In the genomic region with DNA sequence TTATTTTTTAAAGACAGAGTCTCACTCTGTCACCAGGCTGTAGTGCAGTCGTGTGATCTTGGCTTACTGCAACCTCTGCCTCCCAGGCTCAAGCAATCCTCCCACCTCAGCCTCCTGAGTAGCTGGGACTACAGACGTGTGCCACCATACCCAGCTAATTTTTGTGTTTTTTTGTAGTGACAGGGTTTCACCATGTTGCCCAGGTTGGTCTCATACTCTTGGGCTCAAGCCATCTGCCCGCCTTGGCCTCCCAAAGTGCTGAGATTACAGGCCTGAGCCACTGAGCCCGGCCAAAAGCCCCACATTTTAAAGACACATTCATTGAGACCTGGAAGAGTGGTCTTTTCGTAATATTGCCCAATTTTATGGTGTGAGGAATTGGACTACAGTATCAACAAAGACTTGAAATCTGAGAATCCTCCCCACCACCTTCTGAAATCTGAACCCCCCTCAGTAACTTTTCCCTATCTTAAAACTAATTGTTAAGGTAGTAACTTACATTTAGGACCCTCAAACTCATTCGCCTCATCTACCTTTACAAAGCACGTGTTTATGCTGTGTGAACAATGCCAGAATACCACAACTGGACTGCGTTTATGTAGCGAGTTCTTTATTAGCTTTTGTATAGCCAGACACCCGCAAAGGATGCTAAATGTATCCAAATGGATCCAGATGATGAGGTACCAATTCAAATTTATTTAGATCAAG, we compare ENCODE assay signal across 10 cellular contexts. TPM values are rescaled to one million over a fixed set of nuclear protein-coding genes. Genes with fewer than 3 reads are reported as not detected.
A peak's percentile ranks its signal among the peaks of the same experiment; 100 is the strongest.
DNase-seq lines count a peak whose midpoint lies in the region; ATAC-seq and TF ChIP-seq lines count a peak whose summit lies in the region.
"Had no signal": no experiment of that assay in that cellular context is flagged by ENCODE, and none has a peak within 500 bp of the region (broad histone marks: within the 10 kb centered on the region; RNA-seq: fewer than 3 reads in every experiment).

No MANE protein-coding gene starts in this region.

- H3K18ac ChIP-seq in mesenchymal stem cell (ENCODE audit: low read depth in 1 of 2, low read length in 2 of 2) = no peak overlapping the region

- no peaks in the 10 kb centered on the region for H3K79me1 ChIP-seq in mesenchymal stem cell (replicated peaks; ENCODE audit: low read length, poor library complexity, severe bottlenecking)

- H2BK15ac ChIP-seq in mesenchymal stem cell (ENCODE audit: low read depth, poor library complexity, severe bottlenecking) = no peak overlapping the region

- H3K4me2 ChIP-seq in mesenchymal stem cell (ENCODE audit: low read length, poor library complexity, severe bottlenecking) = peak overlapping the region; percentile 8

- H3K9me3 ChIP-seq in HUES6 (ENCODE audit: control insufficient read depth, insufficient read depth, low read depth, low read length) (no peaks in the 10 kb centered on the region), duodenal mucosa (ENCODE audit: control insufficient read depth in 1 of 2, low read length in 2 of 2) (no peaks in the 10 kb centered on the region), mesenchymal stem cell (ENCODE audit: control insufficient read depth, low read length) (no peaks in the 10 kb centered on the region), A673 (ENCODE audit: low read depth, low read length, poor library complexity, severe bottlenecking) (no peaks in the 10 kb centered on the region)

- DNase-seq in mesenchymal stem cell = peak; percentile 11
- peak in 1 of 49 donors; percentile 18 for DNase-seq in substantia nigra (lab: John Stamatoyannopoulos, UW)
- no peak for DNase-seq in A673 (ENCODE audit: low spot score)
- DNase-seq in activated CD4-positive, alpha-beta T cell treated with anti-CD3 and anti-CD28 coated beads, Interleukin-2, amount 50 U/mL, for 48 hours = no peak
- no peak for DNase-seq in DMS79 (lab: John Stamatoyannopoulos, UW)
- DNase-seq: COR-L47 had no signal

- peak overlapping the region; percentile 77 for H3K4me3 ChIP-seq in HUES6 (ENCODE audit: low read depth, low read length)
- H3K4me3 ChIP-seq in duodenal mucosa (ENCODE audit: low read depth in 1 of 2, low read length in 2 of 2) = peak overlapping the region; percentile 1 to 83
- H3K4me3 ChIP-seq in mesenchymal stem cell (ENCODE audit: insufficient read depth in 1 of 2, low read depth in 1 of 2, low read length in 2 of 2) = peak overlapping the region in 1 of 2 experiments; percentile 92
- no peak overlapping the region for H3K4me3 ChIP-seq in A673 (ENCODE audit: low read depth, low read length, poor library complexity, severe bottlenecking)
- H3K4me3 ChIP-seq: cardiac muscle cell had no signal

- CTCF ChIA-PET in A673 (lab: Charles Lee) = interaction anchor here (1.1 kb wide), 1 partner anchor 8 kb away, joined by 4 read pairs; no protein-coding TSS in a partner anchor

- H2BK5ac ChIP-seq in mesenchymal stem cell (ENCODE audit: low read depth, low read length, poor library complexity, severe bottlenecking) = no peak overlapping the region

- no peak overlapping the region for H2BK120ac ChIP-seq in mesenchymal stem cell (ENCODE audit: low read depth, low read length)

- H2BK12ac ChIP-seq in mesenchymal stem cell (ENCODE audit: low read length in 2 of 2) = no peak overlapping the region

- intact Hi-C loops in A673 (cut with micrococcal nuclease; ENCODE audit: unreplicated experiment) = no loop called here

- H3K27me3 ChIP-seq in HUES6 (ENCODE audit: control insufficient read depth, insufficient read depth, low read length) = peaks cover 14% of the 10 kb centered on the region
- H3K27me3 ChIP-seq in duodenal mucosa (ENCODE audit: control insufficient read depth in 1 of 2, insufficient read depth in 2 of 2, low read length in 2 of 2) = peaks cover 0 to 3% of the 10 kb centered on the region in 2 donors
- H3K27me3 ChIP-seq in mesenchymal stem cell (ENCODE audit: control insufficient read depth in 1 of 2, insufficient read depth in 1 of 2, low read length in 2 of 2) = no peaks in the 10 kb centered on the region
- H3K27me3 ChIP-seq in A673 (replicated peaks; ENCODE audit: insufficient read depth, low read depth, low read length, poor library complexity) = no peaks in the 10 kb centered on the region
- H3K27me3 ChIP-seq: cardiac muscle cell had no signal

- H3K27ac ChIP-seq in HUES6 (ENCODE audit: low read depth, low read length) (no peak overlapping the region), duodenal mucosa (ENCODE audit: low read depth, low read length) (peak overlapping the region; percentile 27), mesenchymal stem cell (ENCODE audit: low read length, poor library complexity, severe bottlenecking) (no peak overlapping the region), substantia nigra (ENCODE audit: low read depth, low read length, poor library complexity, severe bottlenecking) (peak overlapping the region; percentile 7), A673 (ENCODE audit: low read depth, low read length, poor library complexity, severe bottlenecking) (no peak overlapping the region)
- H3K27ac ChIP-seq: cardiac muscle cell had no signal

- H3K36me3 ChIP-seq in HUES6 (ENCODE audit: control insufficient read depth, insufficient read depth, low read length) = no peaks in the 10 kb centered on the region
- H3K36me3 ChIP-seq in duodenal mucosa (ENCODE audit: control insufficient read depth in 1 of 2, insufficient read depth in 2 of 2, low read length in 2 of 2) = no peaks in the 10 kb centered on the region
- no peaks in the 10 kb centered on the region for H3K36me3 ChIP-seq in mesenchymal stem cell (ENCODE audit: control insufficient read depth in 1 of 2, insufficient read depth in 2 of 2, low read depth in 1 of 2, low read length in 2 of 2)
- H3K36me3 ChIP-seq in A673 (ENCODE audit: insufficient read depth, low read length, poor library complexity, severe bottlenecking) = no peaks in the 10 kb centered on the region
- H3K36me3 ChIP-seq: cardiac muscle cell had no signal

- no peak overlapping the region for H4K91ac ChIP-seq in mesenchymal stem cell (ENCODE audit: low read length)

- no TSS peak for BruUV-seq in A673 (replicated peaks; lab: Mats Ljungman, UMichigan)

- H3K14ac ChIP-seq in mesenchymal stem cell (ENCODE audit: low read length in 2 of 2) = no peak overlapping the region

- no peak for TF ChIP-seq CTCF in A673 (conservative IDR thresholded peaks at IDR 0.05; ENCODE audit: low read depth, low read length)

- H2AFZ ChIP-seq in mesenchymal stem cell (ENCODE audit: low read depth, low read length) = no peak overlapping the region

- POLR2A ChIA-PET in A673 (lab: Charles Lee; ENCODE audit: low non-redundant PET) = no interaction called here

- 73% methylated on average over 8 of the region's 10 CpGs for WGBS in mesenchymal stem cell

- H4K8ac ChIP-seq in mesenchymal stem cell (ENCODE audit: low read length) = no peak overlapping the region

- H2AK5ac ChIP-seq in mesenchymal stem cell (ENCODE audit: low read length, severe bottlenecking) = peak overlapping the region; percentile 45

- H3K23ac ChIP-seq in mesenchymal stem cell (ENCODE audit: low read length in 2 of 2) = no peak overlapping the region

- ATAC-seq in GM19035 (IDR thresholded peaks at IDR 0.05; ENCODE audit: unreplicated experiment) = no peak

- H3K9ac ChIP-seq in HUES6 (ENCODE audit: low read length) (peak overlapping the region; percentile 7), duodenal mucosa (ENCODE audit: low read depth in 1 of 2, low read length in 2 of 2) (peak overlapping the region in 1 of 2 donors; percentile 35), mesenchymal stem cell (ENCODE audit: low read length) (peak overlapping the region; percentile 97)

- no peak overlapping the region for H3K4ac ChIP-seq in mesenchymal stem cell (ENCODE audit: low read depth in 1 of 2, low read length in 2 of 2)

- peaks cover 66% of the 10 kb centered on the region for H3K4me1 ChIP-seq in HUES6 (ENCODE audit: control insufficient read depth, insufficient read depth, low read length)
- H3K4me1 ChIP-seq in duodenal mucosa (ENCODE audit: control insufficient read depth in 1 of 2, insufficient read depth in 2 of 2, low read length in 2 of 2) = peaks cover 33 to 45% of the 10 kb centered on the region in 2 donors
- H3K4me1 ChIP-seq in mesenchymal stem cell (ENCODE audit: control insufficient read depth, insufficient read depth, low read depth, low read length) = peaks cover 18% of the 10 kb centered on the region
- peaks cover 77% of the 10 kb centered on the region for H3K4me1 ChIP-seq in A673 (ENCODE audit: insufficient read depth, low read length, poor library complexity, severe bottlenecking)

RNA-seq across cellular contexts. Expression of gene ERRFI1, which starts 2.7 kb away (rescaled TPM):
- polyA plus RNA-seq in mesenchymal stem cell (2013, experiment 1 of 2) = 109 TPM
- polyA plus RNA-seq in mesenchymal stem cell (2013, experiment 2 of 2) = 106 TPM
- total RNA-seq in A673 (2021) = 36.2 and 44.4 TPM in 2 replicates

Comparison
In these comparisons a context has a peak if more than half of its experiments do, and no peak if none do; other contexts are left out.
1. H3K27ac ChIP-seq: peak in duodenal mucosa (single experiment) and substantia nigra (single experiment); none in HUES6 (single experiment), mesenchymal stem cell (single experiment) and A673 (single experiment).